ENCODE assay signal across 16 cellular contexts in the genomic region with DNA sequence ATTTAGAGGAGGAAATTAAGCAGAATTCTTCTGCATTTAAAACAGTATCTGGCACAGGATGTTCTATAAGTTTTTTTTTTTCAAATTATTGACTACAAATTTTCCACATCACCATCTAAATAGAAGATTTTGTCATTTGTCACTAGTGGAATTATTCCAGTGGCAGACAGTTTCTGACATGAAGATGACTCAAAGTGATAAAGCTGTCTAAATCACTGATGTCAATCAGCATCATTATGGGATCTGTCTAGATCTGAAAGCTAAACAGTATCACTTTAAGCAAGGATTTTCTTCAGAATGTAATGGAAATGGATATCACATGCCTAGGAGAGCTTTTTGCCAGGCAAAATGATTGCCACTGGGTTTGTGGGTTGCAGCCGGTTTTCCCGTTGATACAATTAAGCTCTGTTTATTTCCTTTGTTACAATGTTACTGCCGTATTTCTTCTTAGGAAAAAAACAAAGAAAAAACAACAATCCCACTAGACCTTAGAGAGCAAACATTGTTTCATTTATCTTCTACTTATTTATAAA.
DNase-seq lines count a peak whose midpoint lies in the region; TF ChIP-seq lines count a peak whose summit lies in the region.
"Had no signal": no experiment of that assay in that cellular context is flagged by ENCODE, and none has a peak within 500 bp of the region (broad histone marks: within the 10 kb centered on the region; RNA-seq: fewer than 3 reads in every experiment).

No MANE protein-coding gene starts in this region.

- DNase-seq in NCI-H82 (lab: John Stamatoyannopoulos, UW) (peak; percentile 42), NCI-H82 treated with DMSO at 0.1 percent for 48 hours (lab: John Stamatoyannopoulos, UW; ENCODE audit: unreplicated experiment) (no peak), putamen (ENCODE audit: low spot score) (peak; percentile 5), ascending aorta (ENCODE audit: low spot score in 2 of 2) (no peak), cortex of kidney (lab: John Stamatoyannopoulos, UW) (no peak)
- DNase-seq: AML-193; Caco-2; Calu3; CD4-positive, alpha-beta T cell; CD8-positive, alpha-beta T cell; DMS79 treated with DMSO at 0.1 percent for 48 hours; GF-D8 had no signal

- H3K27ac ChIP-seq in ascending aorta: no peak overlapping the region
- H3K27ac ChIP-seq: 22Rv1; A549; BLaER1 treated with 17β-estradiol and CSF1 and Interleukin-3, amounts not matched to agents 10 nM and 100 nM; C4-2B had no signal

- H3K4me1 ChIP-seq in ascending aorta: no peaks in the 10 kb centered on the region
- H3K4me1 ChIP-seq: A549; BLaER1 treated with 17β-estradiol and CSF1 and Interleukin-3, amounts not matched to agents 10 nM and 100 nM; Caco-2 had no signal

- H3K27me3 ChIP-seq in ascending aorta: no peaks in the 10 kb centered on the region
- H3K27me3 ChIP-seq: BLaER1 treated with 17β-estradiol and CSF1 and Interleukin-3, amounts not matched to agents 10 nM and 100 nM had no signal

- TF ChIP-seq CTCF in ascending aorta (IDR thresholded peaks at IDR 0.05): no peak

- H3K36me3 ChIP-seq in ascending aorta: no peaks in the 10 kb centered on the region
- H3K36me3 ChIP-seq: BLaER1 treated with 17β-estradiol and CSF1 and Interleukin-3, amounts not matched to agents 10 nM and 100 nM had no signal

- intact Hi-C loops in ascending aorta (cut with DNase I): no loop called here

- no peaks in the 10 kb centered on the region for H3K9me3 ChIP-seq in ascending aorta
- H3K9me3 ChIP-seq: A549; BLaER1 treated with 17β-estradiol and CSF1 and Interleukin-3, amounts not matched to agents 10 nM and 100 nM; Caco-2 had no signal

- H3K4me3 ChIP-seq in ascending aorta: no peak overlapping the region
- H3K4me3 ChIP-seq: A549; BLaER1 treated with 17β-estradiol and CSF1 and Interleukin-3, amounts not matched to agents 10 nM and 100 nM had no signal

Comparison
In these comparisons a context has a peak if more than half of its experiments do, and no peak if none do; other contexts are left out.
1. DNase-seq: peak in NCI-H82 (single experiment) and putamen (single experiment); none in NCI-H82 treated with DMSO at 0.1 percent for 48 hours (single experiment), ascending aorta (0 of 2) and cortex of kidney (single experiment).